8 cellular contexts compared by ENCODE assay signal in the genomic region with DNA sequence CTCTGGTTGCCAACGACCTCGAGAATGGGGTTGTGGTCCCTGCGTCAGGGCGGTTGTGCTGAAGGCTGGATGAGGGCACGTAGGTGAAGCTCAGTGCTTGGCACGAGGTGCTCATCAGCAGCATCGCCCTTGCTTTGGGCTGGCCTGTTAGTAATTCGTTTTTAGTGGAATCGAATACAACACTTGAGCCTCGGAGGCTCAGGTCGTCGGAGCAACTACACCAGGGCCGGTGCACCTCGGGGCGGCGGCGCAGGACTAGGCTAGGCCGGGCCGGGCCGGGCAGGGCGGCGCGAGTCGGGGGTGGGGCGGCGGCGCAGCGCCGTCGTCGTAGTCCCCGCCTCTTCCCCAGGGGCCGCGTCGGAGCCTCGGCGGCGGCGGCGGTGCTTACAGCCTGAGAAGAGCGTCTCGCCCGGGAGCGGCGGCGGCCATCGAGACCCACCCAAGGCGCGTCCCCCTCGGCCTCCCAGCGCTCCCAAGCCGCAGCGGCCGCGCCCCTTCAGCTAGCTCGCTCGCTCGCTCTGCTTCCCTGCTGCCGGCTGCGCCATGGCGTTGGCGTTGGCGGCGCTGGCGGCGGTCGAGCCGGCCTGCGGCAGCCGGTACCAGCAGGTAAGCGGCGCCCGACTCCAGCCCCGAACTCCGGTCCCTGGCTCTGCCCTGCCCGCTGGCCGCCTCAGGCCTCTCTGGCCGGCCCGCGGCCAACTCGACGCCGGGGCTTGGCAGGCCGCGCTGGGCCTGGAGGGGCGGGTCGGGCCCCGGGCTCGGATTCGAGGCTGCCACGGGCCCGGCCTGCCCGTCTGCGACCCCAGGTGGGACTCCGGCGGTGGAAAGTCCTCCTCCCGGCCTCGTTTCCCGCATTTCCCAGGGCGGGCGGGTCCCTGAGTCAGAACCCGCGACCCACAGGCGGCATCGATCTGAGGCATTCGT. TPM values are rescaled to one million over a fixed set of nuclear protein-coding genes. Genes with fewer than 3 reads are reported as not detected.
DNase-seq lines count a peak whose midpoint lies in the region; ATAC-seq and TF ChIP-seq lines count a peak whose summit lies in the region.

A gene with protein sequence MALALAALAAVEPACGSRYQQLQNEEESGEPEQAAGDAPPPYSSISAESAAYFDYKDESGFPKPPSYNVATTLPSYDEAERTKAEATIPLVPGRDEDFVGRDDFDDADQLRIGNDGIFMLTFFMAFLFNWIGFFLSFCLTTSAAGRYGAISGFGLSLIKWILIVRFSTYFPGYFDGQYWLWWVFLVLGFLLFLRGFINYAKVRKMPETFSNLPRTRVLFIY (plus strand): TSS at position 348 of the 924 bp plus-strand sequence. CDS start 196 bp downstream, at position 544.

- peak within 1 kb of the TSS; percentile 31; the same call in 1 of the 2 replicates for H2BK20ac ChIP-seq in IMR-90 (ENCODE audit: low read depth, low read length)

- dilution Hi-C loops in IMR-90 (cut with HindIII; ENCODE audit: low sequenced_read_pairs, unreplicated experiment), result no loop called here

- H3K27me3 Mint-ChIP-seq in nephron progenitor cell (ENCODE audit: low read depth, poor library complexity), result peaks cover 13% of the 10 kb centered on the region
- no peaks in the 10 kb centered on the region for H3K27me3 Mint-ChIP-seq in stimulated activated naive CD8-positive, alpha-beta T cell treated with anti-CD3 and anti-CD28 coated beads, Interleukin-15, Interleukin-2, amounts not matched to agents 100 ng/mL and 50 ng/mL, for 24 hours

- H2AFZ ChIP-seq in IMR-90 (replicated peaks; ENCODE audit: low read length, poor library complexity), result peak within 1 kb of the TSS; percentile 99

- ATAC-seq in GM21528 (IDR thresholded peaks at IDR 0.05; ENCODE audit: low FRiP score, unreplicated experiment), result peak; percentile 97
- ATAC-seq in IMR-90 (ENCODE audit: low read depth), result peak; percentile 99
- ATAC-seq in RWPE2 (ENCODE audit: low read depth), result peak; percentile 98

- DNase-seq in DMS53 (lab: John Stamatoyannopoulos, UW), result peak; percentile 90
- peak; percentile 60 for DNase-seq in IMR-90
- DNase-seq in RWPE2 (ENCODE audit: low spot score), result peak; percentile 88
- peak; percentile 80 for DNase-seq in activated T-helper 9 cell treated with anti-CD3 and anti-CD28 coated beads, Interleukin-2, amount 50 U/mL, for 16 hours (ENCODE audit: low read depth)
- DNase-seq in fibroblast of the aortic adventitia (ENCODE audit: low read depth), result peak; percentile 59
- DNase-seq in nephron progenitor cell, result peak; percentile 88

- no peak for TF ChIP-seq CTCF in IMR-90 (conservative IDR thresholded peaks at IDR 0.05; ENCODE audit: low read depth, low read length)
- peak; percentile 33 for TF ChIP-seq CTCF in RWPE2 (IDR thresholded peaks at IDR 0.05; ENCODE audit: poor library complexity, severe bottlenecking)
- no peak for TF ChIP-seq CTCF in fibroblast of the aortic adventitia (IDR thresholded peaks at IDR 0.05; ENCODE audit: insufficient read depth, low read length)
- no peak for TF ChIP-seq CTCF in nephron progenitor cell (IDR thresholded peaks at IDR 0.05)

- H3K79me1 ChIP-seq in IMR-90 (ENCODE audit: low read depth in 1 of 2, low read length in 2 of 2), result peaks cover 11 to 32% of the 10 kb centered on the region in 2 experiments

- POLR2A ChIA-PET in IMR-90 (lab: Charles Lee; ENCODE audit: unreplicated experiment), result no interaction called here

- intact Hi-C loops in IMR-90 (cut with micrococcal nuclease), result loop anchor here (2.0 kb wide), 1 partner anchor 94 kb away; no protein-coding TSS in a partner anchor

- H4K5ac ChIP-seq in IMR-90 (ENCODE audit: low read depth, low read length), result peak within 1 kb of the TSS; percentile 94

- peaks cover 16% of the 10 kb centered on the region for H3K9me3 Mint-ChIP-seq in nephron progenitor cell
- no peaks in the 10 kb centered on the region for H3K9me3 Mint-ChIP-seq in stimulated activated naive CD8-positive, alpha-beta T cell treated with anti-CD3 and anti-CD28 coated beads, Interleukin-15, Interleukin-2, amounts not matched to agents 100 ng/mL and 50 ng/mL, for 24 hours

- peaks cover 4% of the 10 kb centered on the region for H3K9me1 ChIP-seq in IMR-90 (ENCODE audit: insufficient read depth, low read length)

- TF ChIP-seq POLR2A in IMR-90 (IDR thresholded peaks at IDR 0.05; ENCODE audit: low read depth, low read length), result peak; percentile 74

- peak within 1 kb of the TSS; percentile 83 for H3K23ac ChIP-seq in IMR-90 (ENCODE audit: low read depth, low read length)

- peaks cover 21% of the 10 kb centered on the region for H3K36me3 Mint-ChIP-seq in nephron progenitor cell (ENCODE audit: low read depth)
- H3K36me3 Mint-ChIP-seq in stimulated activated naive CD8-positive, alpha-beta T cell treated with anti-CD3 and anti-CD28 coated beads, Interleukin-15, Interleukin-2, amounts not matched to agents 100 ng/mL and 50 ng/mL, for 24 hours (ENCODE audit: low read depth), result peaks cover 34% of the 10 kb centered on the region

- H3K9me3 ChIP-seq in IMR-90 (ENCODE audit: control insufficient read depth, insufficient read depth, low read length) (no peaks in the 10 kb centered on the region), RWPE2 (ENCODE audit: severe bottlenecking) (no peaks in the 10 kb centered on the region)

- peak within 1 kb of the TSS; percentile 99 to 100 for H4K8ac ChIP-seq in IMR-90 (ENCODE audit: low read depth in 2 of 2, low read length in 2 of 2)

- peak within 1 kb of the TSS; percentile 85 for H3K4ac ChIP-seq in IMR-90 (ENCODE audit: low read depth, low read length)

- CTCF ChIA-PET in IMR-90 (lab: Yijun Ruan, JAX), result interaction anchor here (1.0 kb wide), 1 partner anchor 139 kb away, joined by 3 read pairs; the partner anchor contains the start of gene RNF14

- peak within 1 kb of the TSS; percentile 15 for H2AK5ac ChIP-seq in IMR-90 (ENCODE audit: low read depth, low read length)

- H3K27ac Mint-ChIP-seq in nephron progenitor cell, result peak within 1 kb of the TSS; percentile 89
- peak within 1 kb of the TSS; percentile 100 for H3K27ac Mint-ChIP-seq in stimulated activated naive CD8-positive, alpha-beta T cell treated with anti-CD3 and anti-CD28 coated beads, Interleukin-15, Interleukin-2, amounts not matched to agents 100 ng/mL and 50 ng/mL, for 24 hours

- peak within 1 kb of the TSS; percentile 91 for H4K91ac ChIP-seq in IMR-90 (ENCODE audit: insufficient read depth, low read depth, low read length)

- peak within 1 kb of the TSS; percentile 84 for H2BK5ac ChIP-seq in IMR-90 (ENCODE audit: low read depth, low read length, poor library complexity, severe bottlenecking)

- H3K36me3 ChIP-seq in IMR-90 (ENCODE audit: control insufficient read depth, insufficient read depth, low read length) (no peaks in the 10 kb centered on the region), RWPE2 (ENCODE audit: low read depth) (peaks cover 12% of the 10 kb centered on the region; the same call in 1 of the 2 replicates)

- peak within 1 kb of the TSS; percentile 57; the same call in 1 of the 2 replicates for H3K56ac ChIP-seq in IMR-90 (ENCODE audit: extremely low read depth, insufficient read depth, low read length)

- H3K4me2 ChIP-seq in IMR-90 (ENCODE audit: low read depth, low read length), result peak within 1 kb of the TSS; percentile 81

- H2BK120ac ChIP-seq in IMR-90 (ENCODE audit: low read depth, low read length), result peak within 1 kb of the TSS; percentile 30

- H4K20me1 ChIP-seq in IMR-90 (ENCODE audit: insufficient read depth, low read length), result peaks cover 40% of the 10 kb centered on the region

- H2BK15ac ChIP-seq in IMR-90 (ENCODE audit: low read depth, low read length), result peak within 1 kb of the TSS; percentile 86; the same call in 1 of the 3 replicates

- H2AK9ac ChIP-seq in IMR-90 (replicated peaks; ENCODE audit: low read depth, low read length, poor library complexity), result peak within 1 kb of the TSS; percentile 91

- H3K4me1 ChIP-seq in IMR-90 (ENCODE audit: control insufficient read depth, insufficient read depth, low read length) (peaks cover 4% of the 10 kb centered on the region), RWPE2 (ENCODE audit: insufficient read depth, poor library complexity, severe bottlenecking) (peaks cover 10% of the 10 kb centered on the region)

- TF ChIP-seq RAD21 in IMR-90 (IDR thresholded peaks at IDR 0.05; ENCODE audit: low read length), result no peak

- no peaks in the 10 kb centered on the region for H3K27me3 ChIP-seq in IMR-90 (ENCODE audit: control insufficient read depth, insufficient read depth, low read length)
- no peaks in the 10 kb centered on the region for H3K27me3 ChIP-seq in RWPE2 (ENCODE audit: insufficient read depth, poor library complexity, severe bottlenecking)

- H3K4me3 ChIP-seq in IMR-90 (ENCODE audit: insufficient read depth, low read depth, low read length) (peak within 1 kb of the TSS; percentile 82), RWPE2 (ENCODE audit: severe bottlenecking) (peak within 1 kb of the TSS; percentile 80), fibroblast of the aortic adventitia (ENCODE audit: low read depth, low read length) (peak within 1 kb of the TSS; percentile 72)

- peak within 1 kb of the TSS; percentile 98 for H3K4me3 Mint-ChIP-seq in nephron progenitor cell
- peak within 1 kb of the TSS; percentile 99 for H3K4me3 Mint-ChIP-seq in stimulated activated naive CD8-positive, alpha-beta T cell treated with anti-CD3 and anti-CD28 coated beads, Interleukin-15, Interleukin-2, amounts not matched to agents 100 ng/mL and 50 ng/mL, for 24 hours

- H3K27ac ChIP-seq in IMR-90 (ENCODE audit: insufficient read depth, low read length) (peak within 1 kb of the TSS; percentile 87), RWPE2 (ENCODE audit: poor library complexity, severe bottlenecking) (peak within 1 kb of the TSS; percentile 67)

- in situ Hi-C loops in IMR-90 (cut with MboI; ENCODE audit: low sequenced_read_pairs), result loop anchor here (25.0 kb wide), 1 partner anchor 421 kb away; the partner anchor contains the start of gene ARAP3

- 3% methylated on average over 81 of the region's 106 CpGs; no CpG with 5 or more reads in 1 of the 2 experiments for WGBS in IMR-90 (ENCODE audit: extremely low coverage in 2 of 2, insufficient read length in 1 of 2), 2 experiments

- peak within 1 kb of the TSS; percentile 90 for H3K9ac ChIP-seq in IMR-90 (ENCODE audit: low read depth, low read length)

- BruUV-seq in IMR-90 (replicated peaks; lab: Mats Ljungman, UMichigan), result no TSS peak

- peak within 1 kb of the TSS; percentile 53 for H3K18ac ChIP-seq in IMR-90 (ENCODE audit: low read depth, low read length)

- H3K14ac ChIP-seq in IMR-90 (replicated peaks; ENCODE audit: low read depth, low read length), result peak within 1 kb of the TSS; percentile 91

- peaks cover 22% of the 10 kb centered on the region for H3K4me1 Mint-ChIP-seq in nephron progenitor cell
- peaks cover 87% of the 10 kb centered on the region for H3K4me1 Mint-ChIP-seq in stimulated activated naive CD8-positive, alpha-beta T cell treated with anti-CD3 and anti-CD28 coated beads, Interleukin-15, Interleukin-2, amounts not matched to agents 100 ng/mL and 50 ng/mL, for 24 hours (ENCODE audit: low read depth)

TF ChIP-seq in IMR-90, 13 proteins besides CTCF, POLR2A, EP300 and RAD21 (continues in another document):
- TF ChIP-seq FOS (IDR thresholded peaks at IDR 0.05; ENCODE audit: low read depth, low read length), result no peak
- TF ChIP-seq CEBPB (IDR thresholded peaks at IDR 0.05; ENCODE audit: low read depth, low read length), result no peak

RNA-seq across cellular contexts. Expression of the gene that starts here (rescaled TPM):
- total RNA-seq in IMR-90 (2012; rRNA removed) (7.7 and 21.9 TPM in 2 replicates), fibroblast of the aortic adventitia (ENCODE audit: low replicate concordance) (36.3 and 71.4 TPM in 2 replicates)
- 10.7 and 15.4 TPM in 2 replicates for polyA plus RNA-seq in IMR-90 (2012; rRNA removed)
- polyA plus RNA-seq in IMR-90 (2012; cell fraction: cytosol; rRNA removed), result 5.1 and 15.4 TPM in 2 replicates
- polyA plus RNA-seq in IMR-90 (2012; cell fraction: nucleus; rRNA removed; ENCODE audit: low replicate concordance), result 5.5 and 6.9 TPM in 2 replicates

Comparison
In these comparisons a context has a peak if more than half of its experiments do, and no peak if none do; other contexts are left out.
1. Peak in every context shown above with its lines: DNase-seq, ATAC-seq, H3K4me3 ChIP-seq and H3K27ac ChIP-seq.